Comparison of ENCODE assay signal across 1 cellular context in the genomic region with DNA sequence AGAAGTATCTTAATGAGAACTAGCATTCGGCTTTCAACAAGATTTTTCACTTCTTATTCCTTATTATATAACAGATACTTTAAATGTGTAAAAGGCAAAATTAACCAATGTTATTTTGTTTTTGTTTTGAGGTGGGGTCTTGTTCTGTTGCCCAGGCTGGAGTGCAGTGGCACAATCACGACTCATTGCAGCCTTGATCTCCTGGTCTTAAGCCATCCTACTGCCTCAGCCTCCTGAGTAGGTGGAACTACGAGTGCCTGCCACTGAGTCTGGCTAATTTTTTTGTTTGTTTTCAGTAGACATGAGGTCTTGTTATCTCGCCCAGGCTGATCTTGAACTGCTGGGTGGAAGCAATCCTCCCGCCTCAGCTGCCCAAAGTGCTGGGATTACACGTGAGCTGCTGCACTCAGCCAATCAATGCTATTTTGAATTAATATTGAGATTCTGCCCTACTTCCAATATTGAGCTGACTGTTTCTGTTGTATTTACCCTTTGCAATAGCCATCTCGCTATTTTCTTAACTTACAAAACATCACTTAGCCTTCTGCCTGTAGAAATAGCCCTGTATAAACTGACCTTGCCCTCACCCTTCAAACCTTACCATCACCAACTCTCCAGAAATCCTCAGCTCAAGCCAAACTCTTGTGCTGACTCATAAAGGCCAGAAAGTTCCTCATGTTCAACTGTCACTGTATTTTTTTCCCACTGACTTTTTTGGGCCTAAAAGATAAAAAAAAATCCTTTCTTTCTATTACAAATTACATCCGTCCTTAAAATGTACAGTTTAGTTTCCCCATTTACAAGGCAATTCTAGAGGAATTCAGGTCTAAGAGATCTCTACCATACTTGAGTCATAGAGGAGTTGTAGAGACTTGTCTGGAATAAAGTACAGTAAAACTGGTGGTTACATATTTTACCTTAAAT.
A peak's percentile ranks its signal among the peaks of the same experiment; 100 is the strongest.
TF ChIP-seq lines count a peak whose summit lies in the region.

No MANE protein-coding gene starts in this region.

TF ChIP-seq in K562, 482 proteins besides CTCF, POLR2A, EP300 and RAD21 (continued from another document):
- peak; percentile 49 to 74 for TF ChIP-seq MNT (conservative IDR thresholded peaks at IDR 0.05)
- TF ChIP-seq SRF (CRISPR knock-in tag; IDR thresholded peaks at IDR 0.05) = 0 out of 4 replicates have a peak, but pooled peaks of 1 of the 2 experiments have one; percentile 9
- TF ChIP-seq, protein P1, sequence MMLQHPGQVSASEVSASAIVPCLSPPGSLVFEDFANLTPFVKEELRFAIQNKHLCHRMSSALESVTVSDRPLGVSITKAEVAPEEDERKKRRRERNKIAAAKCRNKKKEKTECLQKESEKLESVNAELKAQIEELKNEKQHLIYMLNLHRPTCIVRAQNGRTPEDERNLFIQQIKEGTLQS (IDR thresholded peaks at IDR 0.05) = no peak
- TF ChIP-seq, protein P1 (CRISPR knock-in tag; conservative IDR thresholded peaks at IDR 0.05) = 0 out of 2 replicates have a peak, but pooled peaks have one; percentile 45
- TF ChIP-seq CBFA2T3 (IDR thresholded peaks at IDR 0.05) = peak; percentile 57
- no peak for TF ChIP-seq PHF21A (IDR thresholded peaks at IDR 0.05; ENCODE audit: borderline replicate concordance, low read depth)
- TF ChIP-seq MYC (IDR thresholded peaks at IDR 0.05; ENCODE audit: low read depth, low read length) = peak; percentile 33; the same call in 1 of the 2 replicates
- TF ChIP-seq MYC (CRISPR knock-in tag; IDR thresholded peaks at IDR 0.05; ENCODE audit: borderline replicate concordance, low read depth) = no peak
- TF ChIP-seq C11orf30 (IDR thresholded peaks at IDR 0.05; ENCODE audit: low read depth) = peak; percentile 40; the same call in 1 of the 2 replicates
- TF ChIP-seq L3MBTL2 (IDR thresholded peaks at IDR 0.05) = peak; percentile 48
- no peak for TF ChIP-seq RB1 (IDR thresholded peaks at IDR 0.05; ENCODE audit: low read depth)
- peak; percentile 21; the same call in 1 of the 2 replicates for TF ChIP-seq ZNF316 (IDR thresholded peaks at IDR 0.05)
- TF ChIP-seq ZNF511 (CRISPR knock-in tag; IDR thresholded peaks at IDR 0.05) = no peak
- TF ChIP-seq ESRRA (IDR thresholded peaks at IDR 0.05; ENCODE audit: borderline replicate concordance, low read depth) = peak; percentile 55; the same call in 1 of the 2 replicates
- 0 out of 2 replicates have a peak, but pooled peaks have one; percentile 51 for TF ChIP-seq KAT7 (CRISPR knock-in tag; IDR thresholded peaks at IDR 0.05; ENCODE audit: borderline replicate concordance)
- no peak for TF ChIP-seq TEAD2 (tag; IDR thresholded peaks at IDR 0.05)
- 0 out of 4 replicates have a peak, but pooled peaks have one; percentile 15 to 21 for TF ChIP-seq KDM1A (IDR thresholded peaks at IDR 0.05)
- peak in 1 of 2 experiments; percentile 48; a peak in 1 of 4 replicates for TF ChIP-seq HDAC1 (IDR thresholded peaks at IDR 0.05)
- TF ChIP-seq, protein P2, sequence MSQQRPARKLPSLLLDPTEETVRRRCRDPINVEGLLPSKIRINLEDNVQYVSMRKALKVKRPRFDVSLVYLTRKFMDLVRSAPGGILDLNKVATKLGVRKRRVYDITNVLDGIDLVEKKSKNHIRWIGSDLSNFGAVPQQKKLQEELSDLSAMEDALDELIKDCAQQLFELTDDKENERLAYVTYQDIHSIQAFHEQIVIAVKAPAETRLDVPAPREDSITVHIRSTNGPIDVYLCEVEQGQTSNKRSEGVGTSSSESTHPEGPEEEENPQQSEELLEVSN (IDR thresholded peaks at IDR 0.05; ENCODE audit: borderline replicate concordance in 1 of 2, extremely low read depth in 1 of 2, insufficient read depth in 1 of 2, insufficient read length in 1 of 2, low read depth in 1 of 2, low read length in 1 of 2, poor library complexity in 1 of 2, severe bottlenecking in 1 of 2) = peak in 1 of 2 experiments; percentile 49
- 0 out of 2 replicates have a peak, but pooled peaks have one; percentile 52 for TF ChIP-seq AFF4 (CRISPR knock-in tag; IDR thresholded peaks at IDR 0.05)
- peak; percentile 93 for TF ChIP-seq BHLHE40 (IDR thresholded peaks at IDR 0.05; ENCODE audit: low read length)
- TF ChIP-seq SNRNP70 (optimal IDR thresholded peaks at IDR 0.05; ENCODE audit: low read depth, low read length) = no peak
- no peak for TF ChIP-seq ZNF3 (CRISPR knock-in tag; IDR thresholded peaks at IDR 0.05)
- TF ChIP-seq HES1 (IDR thresholded peaks at IDR 0.05; ENCODE audit: low read depth) = 0 out of 2 replicates have a peak, but pooled peaks have one; percentile 28
- 0 out of 2 replicates have a peak, but pooled peaks have one; percentile 18 for TF ChIP-seq SMAD4 (CRISPR knock-in tag; conservative IDR thresholded peaks at IDR 0.05)
- no peak for TF ChIP-seq PURB (CRISPR knock-in tag; IDR thresholded peaks at IDR 0.05; ENCODE audit: low read depth)
- TF ChIP-seq FOXK2 (conservative IDR thresholded peaks at IDR 0.05 in 1 of 2, IDR thresholded peaks at IDR 0.05 in 1 of 2; ENCODE audit: low read depth in 2 of 2) = 0 out of 4 replicates have a peak, but pooled peaks of 1 of the 2 experiments have one; percentile 16
- no peak for TF ChIP-seq JUND (IDR thresholded peaks at IDR 0.05; ENCODE audit: borderline replicate concordance, low read depth, low read length)
- TF ChIP-seq JUND (tag; IDR thresholded peaks at IDR 0.05; ENCODE audit: borderline replicate concordance, low read depth, low read length) = peak; percentile 25; the same call in 1 of the 3 replicates
- TF ChIP-seq, protein P3, sequence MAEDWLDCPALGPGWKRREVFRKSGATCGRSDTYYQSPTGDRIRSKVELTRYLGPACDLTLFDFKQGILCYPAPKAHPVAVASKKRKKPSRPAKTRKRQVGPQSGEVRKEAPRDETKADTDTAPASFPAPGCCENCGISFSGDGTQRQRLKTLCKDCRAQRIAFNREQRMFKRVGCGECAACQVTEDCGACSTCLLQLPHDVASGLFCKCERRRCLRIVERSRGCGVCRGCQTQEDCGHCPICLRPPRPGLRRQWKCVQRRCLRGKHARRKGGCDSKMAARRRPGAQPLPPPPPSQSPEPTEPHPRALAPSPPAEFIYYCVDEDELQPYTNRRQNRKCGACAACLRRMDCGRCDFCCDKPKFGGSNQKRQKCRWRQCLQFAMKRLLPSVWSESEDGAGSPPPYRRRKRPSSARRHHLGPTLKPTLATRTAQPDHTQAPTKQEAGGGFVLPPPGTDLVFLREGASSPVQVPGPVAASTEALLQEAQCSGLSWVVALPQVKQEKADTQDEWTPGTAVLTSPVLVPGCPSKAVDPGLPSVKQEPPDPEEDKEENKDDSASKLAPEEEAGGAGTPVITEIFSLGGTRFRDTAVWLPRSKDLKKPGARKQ (CRISPR knock-in tag; IDR thresholded peaks at IDR 0.05) = no peak
- TF ChIP-seq NFE2 (IDR thresholded peaks at IDR 0.05; ENCODE audit: low read depth) = 0 out of 2 replicates have a peak, but pooled peaks have one; percentile 37
- no peak for TF ChIP-seq CREM (IDR thresholded peaks at IDR 0.05; ENCODE audit: low read depth)
- peak; percentile 39; the same call in 1 of the 2 replicates for TF ChIP-seq FOXJ2 (tag; IDR thresholded peaks at IDR 0.05)
- no peak for TF ChIP-seq CBFB (CRISPR knock-in tag; IDR thresholded peaks at IDR 0.05)
- no peak for TF ChIP-seq HMG20A (CRISPR knock-in tag; conservative IDR thresholded peaks at IDR 0.05)
- TF ChIP-seq RCOR1 (IDR thresholded peaks at IDR 0.05; ENCODE audit: borderline replicate concordance in 1 of 2, low read depth in 2 of 2, low read length in 2 of 2) = peak in 1 of 2 experiments; percentile 29; a peak in 1 of 4 replicates
- no peak for TF ChIP-seq ZNF584 (CRISPR knock-in tag; IDR thresholded peaks at IDR 0.05; ENCODE audit: low read depth)
- TF ChIP-seq GTF2B (IDR thresholded peaks at IDR 0.05; ENCODE audit: extremely low read depth, insufficient read length) = no peak
